ENCODE assay signal across 1 cellular context in the genomic region with DNA sequence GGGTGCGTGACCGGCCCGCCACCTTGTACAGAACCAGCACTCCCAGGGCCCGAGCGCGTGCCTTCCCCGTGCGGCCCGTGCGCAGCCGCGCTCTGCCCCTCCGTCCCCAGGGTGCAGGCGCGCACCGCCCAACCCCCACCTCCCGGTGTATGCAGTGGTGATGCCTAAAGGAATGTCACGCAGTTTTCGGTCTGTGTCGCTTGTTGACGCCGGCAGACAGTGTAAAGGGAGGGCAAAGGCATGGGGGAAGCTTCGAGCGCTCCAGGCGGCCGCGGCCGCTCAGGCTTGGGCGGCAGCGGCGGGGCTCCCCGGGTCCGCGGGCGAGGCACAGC.
TF ChIP-seq lines count a peak whose summit lies in the region.

No MANE protein-coding gene starts in this region.

TF ChIP-seq in Ishikawa, 13 proteins besides CTCF, POLR2A, EP300 and RAD21 (continued from another document):
- TF ChIP-seq, protein P1, sequence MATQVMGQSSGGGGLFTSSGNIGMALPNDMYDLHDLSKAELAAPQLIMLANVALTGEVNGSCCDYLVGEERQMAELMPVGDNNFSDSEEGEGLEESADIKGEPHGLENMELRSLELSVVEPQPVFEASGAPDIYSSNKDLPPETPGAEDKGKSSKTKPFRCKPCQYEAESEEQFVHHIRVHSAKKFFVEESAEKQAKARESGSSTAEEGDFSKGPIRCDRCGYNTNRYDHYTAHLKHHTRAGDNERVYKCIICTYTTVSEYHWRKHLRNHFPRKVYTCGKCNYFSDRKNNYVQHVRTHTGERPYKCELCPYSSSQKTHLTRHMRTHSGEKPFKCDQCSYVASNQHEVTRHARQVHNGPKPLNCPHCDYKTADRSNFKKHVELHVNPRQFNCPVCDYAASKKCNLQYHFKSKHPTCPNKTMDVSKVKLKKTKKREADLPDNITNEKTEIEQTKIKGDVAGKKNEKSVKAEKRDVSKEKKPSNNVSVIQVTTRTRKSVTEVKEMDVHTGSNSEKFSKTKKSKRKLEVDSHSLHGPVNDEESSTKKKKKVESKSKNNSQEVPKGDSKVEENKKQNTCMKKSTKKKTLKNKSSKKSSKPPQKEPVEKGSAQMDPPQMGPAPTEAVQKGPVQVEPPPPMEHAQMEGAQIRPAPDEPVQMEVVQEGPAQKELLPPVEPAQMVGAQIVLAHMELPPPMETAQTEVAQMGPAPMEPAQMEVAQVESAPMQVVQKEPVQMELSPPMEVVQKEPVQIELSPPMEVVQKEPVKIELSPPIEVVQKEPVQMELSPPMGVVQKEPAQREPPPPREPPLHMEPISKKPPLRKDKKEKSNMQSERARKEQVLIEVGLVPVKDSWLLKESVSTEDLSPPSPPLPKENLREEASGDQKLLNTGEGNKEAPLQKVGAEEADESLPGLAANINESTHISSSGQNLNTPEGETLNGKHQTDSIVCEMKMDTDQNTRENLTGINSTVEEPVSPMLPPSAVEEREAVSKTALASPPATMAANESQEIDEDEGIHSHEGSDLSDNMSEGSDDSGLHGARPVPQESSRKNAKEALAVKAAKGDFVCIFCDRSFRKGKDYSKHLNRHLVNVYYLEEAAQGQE (IDR thresholded peaks at IDR 0.05; ENCODE audit: low read depth), result no peak
- TF ChIP-seq ZBTB7A (IDR thresholded peaks at IDR 0.05; ENCODE audit: low read depth), result peak; percentile 16; the same call in 1 of the 2 replicates
- no peak; the same call in 1 of the 2 replicates for TF ChIP-seq TEAD4 (IDR thresholded peaks at IDR 0.05)
- TF ChIP-seq TCF12 (IDR thresholded peaks at IDR 0.05; ENCODE audit: low read depth), result no peak
- no peak for TF ChIP-seq EGR1 (IDR thresholded peaks at IDR 0.05)
